ENCODE assay signal across 8 cellular contexts in the genomic region with DNA sequence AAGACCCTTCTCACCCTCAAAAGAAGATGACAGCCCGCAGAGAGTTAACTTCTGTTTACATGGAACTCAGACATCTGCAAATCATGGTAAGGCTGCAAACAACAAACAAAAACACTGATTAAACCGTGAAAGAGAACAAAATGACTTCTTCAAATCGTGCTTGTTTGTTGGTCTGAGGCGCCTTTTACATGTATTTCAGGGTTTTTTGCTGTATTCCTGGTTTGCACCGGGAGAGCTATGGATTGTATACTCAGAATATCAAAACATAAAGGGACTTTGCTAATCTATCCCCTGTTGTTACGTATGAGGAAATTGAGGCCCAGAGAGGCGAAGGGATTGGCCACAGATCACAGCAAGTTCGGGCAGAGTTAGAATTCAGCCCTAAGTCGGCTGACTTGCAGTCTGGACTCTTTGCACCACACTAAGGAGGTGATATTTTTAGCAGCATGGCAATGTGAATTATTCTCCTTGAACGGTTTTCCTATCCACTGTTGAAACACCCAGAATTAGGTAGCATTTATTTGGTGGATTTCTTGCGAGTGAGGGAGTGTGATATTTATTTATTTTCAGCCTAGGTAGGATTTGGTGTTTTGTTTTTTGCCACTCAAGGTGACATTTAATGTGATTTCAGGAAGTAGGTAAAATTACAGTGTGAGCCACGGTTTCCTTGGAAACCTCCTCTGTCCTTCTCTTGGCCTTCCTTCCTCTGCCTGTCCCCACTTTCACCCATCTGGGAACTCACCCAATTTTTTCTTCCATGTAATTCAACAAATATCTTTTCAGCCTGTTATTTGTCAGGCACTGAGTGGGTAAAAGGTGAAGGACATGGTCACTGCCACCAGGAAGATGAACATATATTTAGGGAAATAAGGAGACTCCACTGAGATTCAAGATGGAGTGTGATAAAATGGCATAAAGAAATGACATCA. TPM values are rescaled to one million over a fixed set of nuclear protein-coding genes. Genes with fewer than 3 reads are reported as not detected.
DNase-seq lines count a peak whose midpoint lies in the region; ATAC-seq, FAIRE-seq and TF ChIP-seq lines count a peak whose summit lies in the region.

No MANE protein-coding gene starts in this region.

- no peak overlapping the region for H3K23ac ChIP-seq in H1 (ENCODE audit: insufficient read length)

- FAIRE-seq in H1 (lab: Jason Lieb, UNC), result no peak

- H3K27me3 Mint-ChIP-seq in CD14-positive monocyte (ENCODE audit: low read depth in 3 of 3), result peaks cover 4 to 13% (median 7%) of the 10 kb centered on the region in 3 donors
- no peaks in the 10 kb centered on the region for H3K27me3 Mint-ChIP-seq in T-helper 2 cell treated with Interferon-gamma antibody and Interleukin-4, amounts not matched to agents 5 μg/mL and 100 μg/mL, for 36 hours (ENCODE audit: low read depth)

- TF ChIP-seq CTCF in CD14-positive monocyte (IDR thresholded peaks at IDR 0.05), result no peak
- TF ChIP-seq CTCF in HL-60 (IDR thresholded peaks at IDR 0.05; ENCODE audit: insufficient read depth, low read length), result no peak
- TF ChIP-seq CTCF in H1 (IDR thresholded peaks at IDR 0.05; ENCODE audit: control extremely low read depth in 1 of 3, insufficient read depth in 1 of 3, low read depth in 1 of 3, low read length in 3 of 3), result no peak

- H3K23me2 ChIP-seq in H1 (ENCODE audit: low read depth, low read length), result peaks cover 16% of the 10 kb centered on the region

- peak overlapping the region; percentile 81; the same call in 1 of the 2 replicates for H2AFZ ChIP-seq in H1 (ENCODE audit: low read length)

- no peak overlapping the region for H2BK20ac ChIP-seq in H1 (ENCODE audit: low read length)

- H3K79me2 ChIP-seq in H1 (ENCODE audit: control insufficient read depth in 1 of 2, insufficient read depth in 2 of 2, low read length in 2 of 2), result peaks cover 3 to 53% of the 10 kb centered on the region in 2 experiments; a peak in 2 of 4 replicates

- no peak overlapping the region for H2BK15ac ChIP-seq in H1 (ENCODE audit: low read length)

- TF ChIP-seq POLR2A in H1 (IDR thresholded peaks at IDR 0.05; ENCODE audit: control extremely low read depth in 1 of 2, low read depth in 2 of 2, low read length in 2 of 2), result no peak

- no peak overlapping the region for H4K91ac ChIP-seq in H1 (replicated peaks; ENCODE audit: insufficient read length, low read length)

- 25% methylated on average over 12 of the region's 12 CpGs; no CpG with 5 or more reads in 1 of the 2 experiments for WGBS in H1 (ENCODE audit: extremely low coverage in 1 of 2, insufficient coverage in 1 of 2, insufficient read length in 1 of 2, insufficient replicate concordance in 2 of 2, low coverage in 1 of 2, low lambda C conversion rate in 2 of 2, missing lambda C conversion rate in 1 of 2), 2 experiments

- H3K56ac ChIP-seq in H1 (replicated peaks; ENCODE audit: insufficient read length, low read depth, low read length), result no peak overlapping the region

- H3K36me3 ChIP-seq in H1 (ENCODE audit: control insufficient read depth in 2 of 4, insufficient read depth in 4 of 4, low read length in 3 of 4), result no peaks in the 10 kb centered on the region
- H3K36me3 ChIP-seq in mucosa of rectum (ENCODE audit: control insufficient read depth in 2 of 2, insufficient read depth in 2 of 2, low read length in 2 of 2), result no peaks in the 10 kb centered on the region

- peaks cover 0 to 3% (median 0%) of the 10 kb centered on the region in 7 donors for H3K9me3 Mint-ChIP-seq in CD14-positive monocyte
- no peaks in the 10 kb centered on the region for H3K9me3 Mint-ChIP-seq in T-helper 2 cell treated with Interferon-gamma antibody and Interleukin-4, amounts not matched to agents 5 μg/mL and 100 μg/mL, for 36 hours

- H3K27me3 ChIP-seq in HL-60 (ENCODE audit: insufficient read depth, poor library complexity, severe bottlenecking) (no peaks in the 10 kb centered on the region), H1 (replicated peaks in 1 of 4; ENCODE audit: control insufficient read depth in 3 of 4, extremely low read depth in 1 of 4, insufficient read depth in 3 of 4, low read length in 3 of 4) (no peaks in the 10 kb centered on the region), mucosa of rectum (ENCODE audit: control insufficient read depth in 2 of 2, insufficient read depth in 2 of 2, low read length in 2 of 2) (no peaks in the 10 kb centered on the region)

- H3K18ac ChIP-seq in H1 (ENCODE audit: extremely low read depth, low read length), result no peak overlapping the region

- H2AK5ac ChIP-seq in H1 (ENCODE audit: low read depth, low read length), result no peak overlapping the region

- H3K4me2 ChIP-seq in H1 (ENCODE audit: insufficient read depth in 1 of 2, low read depth in 2 of 2, low read length in 2 of 2), result peak overlapping the region; percentile 77 to 96

- H4K8ac ChIP-seq in H1 (ENCODE audit: extremely low read depth, insufficient read depth, low read length), result no peak overlapping the region

- peaks cover 3 to 5% of the 10 kb centered on the region in 2 donors for H3K36me3 Mint-ChIP-seq in CD14-positive monocyte
- H3K36me3 Mint-ChIP-seq in T-helper 2 cell treated with Interferon-gamma antibody and Interleukin-4, amounts not matched to agents 5 μg/mL and 100 μg/mL, for 36 hours (ENCODE audit: low read depth), result peaks cover 15% of the 10 kb centered on the region

- no peak for TF ChIP-seq RAD21 in H1 (IDR thresholded peaks at IDR 0.05 in 1 of 2, conservative IDR thresholded peaks at IDR 0.05 in 1 of 2; ENCODE audit: low read depth in 2 of 2, low read length in 2 of 2)

- H4K20me1 ChIP-seq in H1 (replicated peaks in 1 of 2; ENCODE audit: control insufficient read depth in 1 of 2, insufficient read depth in 2 of 2, low read length in 2 of 2), result peaks cover 3 to 10% of the 10 kb centered on the region in 2 experiments

- no peak for ATAC-seq in HG02852 (IDR thresholded peaks at IDR 0.05; ENCODE audit: unreplicated experiment)

- peaks cover 5% of the 10 kb centered on the region; the same call in 1 of the 2 replicates for H3K79me1 ChIP-seq in H1 (ENCODE audit: low read depth, low read length)

- CTCF ChIA-PET in H1 (lab: Charles Lee; ENCODE audit: partially characterized antibody), result interaction anchor here (1.3 to 1.7 kb wide), 2 partner anchors 97 to 169 kb away, joined by 5 to 7 read pairs; no protein-coding TSS in a partner anchor

- POLR2A ChIA-PET in H1 (lab: Charles Lee; ENCODE audit: partially characterized antibody), result interaction anchor here (0.6 to 2.3 kb wide), 4 partner anchors 67 to 1776 kb away, joined by 5 to 6 read pairs (median 5); no protein-coding TSS in a partner anchor

- H3K14ac ChIP-seq in H1 (ENCODE audit: insufficient read length), result no peak overlapping the region

- TF ChIP-seq EP300 in H1 (IDR thresholded peaks at IDR 0.05; ENCODE audit: borderline replicate concordance in 1 of 2, low read depth in 2 of 2, low read length in 2 of 2), result no peak

- peak overlapping the region; percentile 93 to 98 (median 97) for H3K27ac Mint-ChIP-seq in CD14-positive monocyte
- H3K27ac Mint-ChIP-seq in T-helper 2 cell treated with Interferon-gamma antibody and Interleukin-4, amounts not matched to agents 5 μg/mL and 100 μg/mL, for 36 hours, result peak overlapping the region; percentile 94

- H3K27ac ChIP-seq in HL-60 (replicated peaks) (peak overlapping the region; percentile 74), H1 (ENCODE audit: low read depth, low read length) (0 out of 2 replicates have a peak overlapping the region, but pooled peaks have one; percentile 3), mucosa of rectum (ENCODE audit: low read depth in 2 of 2, low read length in 2 of 2) (peak overlapping the region; percentile 91 to 92)

- no peaks in the 10 kb centered on the region for H3K9me3 ChIP-seq in H1 (ENCODE audit: insufficient read depth in 2 of 2, low read depth in 1 of 2, low read length in 1 of 2)
- H3K9me3 ChIP-seq in mucosa of rectum (ENCODE audit: control insufficient read depth in 2 of 2, low read length in 2 of 2), result no peaks in the 10 kb centered on the region

- peak overlapping the region; percentile 91 for H3K4me3 ChIP-seq in HL-60 (replicated peaks; ENCODE audit: insufficient read depth, low read length)
- peak overlapping the region; percentile 61 to 93 (median 86) for H3K4me3 ChIP-seq in H1 (ENCODE audit: extremely low read depth in 1 of 4, insufficient read depth in 2 of 4, low read depth in 3 of 4, low read length in 4 of 4)
- H3K4me3 ChIP-seq in mucosa of rectum (ENCODE audit: low read length in 2 of 2), result peak overlapping the region; percentile 97 to 98

- peak overlapping the region; percentile 97 to 98 for H3K4me3 Mint-ChIP-seq in CD14-positive monocyte
- H3K4me3 Mint-ChIP-seq in T-helper 2 cell treated with Interferon-gamma antibody and Interleukin-4, amounts not matched to agents 5 μg/mL and 100 μg/mL, for 36 hours, result peak overlapping the region; percentile 95

- H2BK120ac ChIP-seq in H1 (replicated peaks; ENCODE audit: low read depth, low read length), result no peak overlapping the region

- H2BK12ac ChIP-seq in H1 (ENCODE audit: low read depth, low read length), result no peak overlapping the region

- no peak overlapping the region for H2BK5ac ChIP-seq in H1 (ENCODE audit: low read depth, low read length)

- H3K4me1 ChIP-seq in H1 (replicated peaks in 1 of 4; ENCODE audit: control insufficient read depth in 3 of 4, insufficient read depth in 4 of 4, low read length in 3 of 4), result peaks cover 0 to 13% (median 4%) of the 10 kb centered on the region in 4 experiments; a peak in 3 of 7 replicates
- peaks cover 26 to 35% of the 10 kb centered on the region in 2 donors for H3K4me1 ChIP-seq in mucosa of rectum (ENCODE audit: control insufficient read depth in 2 of 2, insufficient read depth in 2 of 2, low read length in 2 of 2)

- no peak overlapping the region for H4K5ac ChIP-seq in H1 (ENCODE audit: insufficient read length, low read depth, low read length)

- H3K4ac ChIP-seq in H1 (replicated peaks; ENCODE audit: insufficient read length, low read depth, low read length), result no peak overlapping the region

- peaks cover 42% of the 10 kb centered on the region for H3K4me1 Mint-ChIP-seq in CD14-positive monocyte
- peaks cover 44% of the 10 kb centered on the region for H3K4me1 Mint-ChIP-seq in T-helper 2 cell treated with Interferon-gamma antibody and Interleukin-4, amounts not matched to agents 5 μg/mL and 100 μg/mL, for 36 hours (ENCODE audit: low read depth)

- peak overlapping the region; percentile 48 to 59 (median 50); a peak in 6 of 7 replicates for H3K9ac ChIP-seq in H1 (replicated peaks in 1 of 4; ENCODE audit: extremely low read depth in 1 of 4, low read depth in 3 of 4, low read length in 3 of 4)
- H3K9ac ChIP-seq in mucosa of rectum (ENCODE audit: low read depth in 1 of 2, low read length in 2 of 2), result peak overlapping the region; percentile 81 to 92

- intact Hi-C loops in CD14-positive monocyte (cut with micrococcal nuclease), result loop anchor here (2.0 to 10.0 kb wide), 7 partner anchors 75 to 769 kb away; a partner anchor contains a TSS

- DNase-seq in CD14-positive monocyte (ENCODE audit: low spot score), result no peak
- DNase-seq in HL-60 (ENCODE audit: low read depth in 1 of 2, low spot score in 1 of 2), result peak; percentile 32 to 46
- DNase-seq in T-helper 2 cell treated with Interferon-gamma antibody and Interleukin-4, amounts not matched to agents 5 μg/mL and 100 μg/mL, for 36 hours (ENCODE audit: low spot score), result peak; percentile 34
- DNase-seq in H1 (ENCODE audit: low read depth in 1 of 2, low spot score in 2 of 2), result no peak
- no peak for DNase-seq in activated CD4-positive, CD25-positive, alpha-beta regulatory T cell (lab: John Stamatoyannopoulos, UW)
- DNase-seq in stimulated activated CD8-positive, alpha-beta memory T cell treated with anti-CD3 and anti-CD28 coated beads, Interleukin-4, amount 100 ng/mL, for 48 hours, result no peak

RNA-seq across cellular contexts. Expression of a gene that starts 1.0 kb away (rescaled TPM):
- polyA plus RNA-seq in CD14-positive monocyte (10 to 100 TPM; 50.5 to 54.6 TPM), H1 (2011; rRNA removed) (44.0 and 63.9 TPM in 2 replicates)
- total RNA-seq in H1 (2021; fragmentation: NEBNext Ultra II Directional; extraction: Animal tissue kit (Norgen Biotek cat#: 25700)), result 33.7 and 37.8 TPM in 2 replicates
- polyA plus RNA-seq in H1 (2011; cell fraction: cytosol; rRNA removed), result 50.1 TPM
- polyA plus RNA-seq in H1 (2011; cell fraction: nucleus; rRNA removed), result 28.7 TPM
- 31.6 to 39.6 TPM (median 33.4 TPM) in 4 replicates for polyA plus RNA-seq in H1 (2012, experiment 1 of 2)
- polyA plus RNA-seq in H1 (2012, experiment 2 of 2), result 43.2 TPM
- 29.9 TPM for polyA plus RNA-seq in H1 (2013, experiment 1 of 2)
- 29.0 TPM for polyA plus RNA-seq in H1 (2013, experiment 2 of 2)
- polyA minus RNA-seq in H1 (2011; rRNA and poly(A)+ RNA removed), result 23.6 and 26.5 TPM in 2 replicates
- 12.4 TPM for polyA minus RNA-seq in H1 (2011; cell fraction: cytosol; rRNA and poly(A)+ RNA removed)
- 13.5 TPM for polyA minus RNA-seq in H1 (2011; cell fraction: nucleus; rRNA and poly(A)+ RNA removed)

RNA-seq across cellular contexts. Expression of a gene that starts 4.2 kb away (rescaled TPM):
- 10 to 100 TPM in 1 of 2 donors, 1 to 10 TPM in 1; 9.5 to 11.9 TPM for polyA plus RNA-seq in CD14-positive monocyte
- 62.2 and 67.2 TPM in 2 replicates for total RNA-seq in H1 (2021; fragmentation: NEBNext Ultra II Directional; extraction: Animal tissue kit (Norgen Biotek cat#: 25700))
- polyA plus RNA-seq in H1 (2011; rRNA removed), result 72.1 and 98.6 TPM in 2 replicates
- 69.3 TPM for polyA plus RNA-seq in H1 (2011; cell fraction: cytosol; rRNA removed)
- polyA plus RNA-seq in H1 (2011; cell fraction: nucleus; rRNA removed), result 94.0 TPM
- 45.0 to 56.8 TPM (median 49.9 TPM) in 4 replicates for polyA plus RNA-seq in H1 (2012, experiment 1 of 2)
- 42.9 TPM for polyA plus RNA-seq in H1 (2012, experiment 2 of 2)
- polyA plus RNA-seq in H1 (2013, experiment 1 of 2), result 40.1 TPM
- 39.2 TPM for polyA plus RNA-seq in H1 (2013, experiment 2 of 2)
- polyA minus RNA-seq in H1 (2011; rRNA and poly(A)+ RNA removed), result 53.5 and 56.6 TPM in 2 replicates
- polyA minus RNA-seq in H1 (2011; cell fraction: cytosol; rRNA and poly(A)+ RNA removed), result 37.0 TPM
- 35.1 TPM for polyA minus RNA-seq in H1 (2011; cell fraction: nucleus; rRNA and poly(A)+ RNA removed)

Comparison
In these comparisons a context has a peak if more than half of its experiments do, and no peak if none do; other contexts are left out.
1. DNase-seq: peak in HL-60 (2 of 2) and T-helper 2 cell treated with Interferon-gamma antibody and Interleukin-4, amounts not matched to agents 5 μg/mL and 100 μg/mL, for 36 hours (single experiment); none in CD14-positive monocyte (single experiment), H1 (0 of 2), activated CD4-positive, CD25-positive, alpha-beta regulatory T cell (0 of 4) and stimulated activated CD8-positive, alpha-beta memory T cell treated with anti-CD3 and anti-CD28 coated beads, Interleukin-4, amount 100 ng/mL, for 48 hours (single experiment).
2. H3K27ac ChIP-seq: peak in every context shown above with its lines; median percentile 92 in mucosa of rectum; 74 in HL-60; 3 in H1.
3. Peak in every context shown above with its lines, with median percentiles within 50 percentile points of each other: H3K4me3 ChIP-seq.